22 cellular contexts compared by ENCODE assay signal in the genomic region with DNA sequence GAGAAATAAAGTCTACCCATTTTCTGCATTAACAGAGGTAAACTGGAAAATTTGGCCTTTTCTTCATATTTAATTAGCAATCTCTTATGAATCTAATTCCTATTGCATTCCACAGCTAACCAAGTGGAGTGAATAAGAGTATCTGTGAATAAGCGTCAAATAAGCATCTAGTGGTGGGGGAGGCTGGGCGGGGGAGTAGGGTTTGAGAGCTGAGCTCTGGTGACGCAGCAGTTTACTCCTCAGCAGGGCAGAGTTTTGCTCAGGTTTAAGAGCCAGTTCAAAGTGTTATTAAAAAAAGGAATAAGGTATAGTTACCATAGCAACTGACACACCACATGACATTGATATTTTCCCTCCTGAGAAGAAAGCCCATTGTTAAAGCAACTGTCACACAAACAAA.
DNase-seq lines count a peak whose midpoint lies in the region; ATAC-seq and TF ChIP-seq lines count a peak whose summit lies in the region.
"Had no signal": no experiment of that assay in that cellular context is flagged by ENCODE, and none has a peak within 500 bp of the region (broad histone marks: within the 10 kb centered on the region; RNA-seq: fewer than 3 reads in every experiment).

No MANE protein-coding gene starts in this region.

- no peak overlapping the region for H3K4me3 Mint-ChIP-seq in WTC11
- H3K4me3 Mint-ChIP-seq: CD4-positive, alpha-beta T cell had no signal

- TF ChIP-seq EP300 in esophagus muscularis mucosa (IDR thresholded peaks at IDR 0.05) = no peak

- peak; percentile 39 for ATAC-seq in WTC11
- ATAC-seq in GM19351 (IDR thresholded peaks at IDR 0.05; ENCODE audit: unreplicated experiment) = no peak
- ATAC-seq: A549, HCT116, Panc1 had no signal

- TF ChIP-seq POLR2A in testis (IDR thresholded peaks at IDR 0.05) (no peak), esophagus muscularis mucosa (IDR thresholded peaks at IDR 0.05; ENCODE audit: low read depth) (no peak)

- H3K4me1 Mint-ChIP-seq in WTC11 = peaks cover 7% of the 10 kb centered on the region

- no peaks in the 10 kb centered on the region for H3K4me1 ChIP-seq in testis
- no peaks in the 10 kb centered on the region for H3K4me1 ChIP-seq in esophagus muscularis mucosa
- H3K4me1 ChIP-seq: A549; BLaER1 treated with 17β-estradiol and CSF1 and Interleukin-3, amounts not matched to agents 10 nM and 100 nM had no signal

- H3K27me3 ChIP-seq in testis = no peaks in the 10 kb centered on the region
- H3K27me3 ChIP-seq in esophagus muscularis mucosa = no peaks in the 10 kb centered on the region
- H3K27me3 ChIP-seq: BLaER1 treated with 17β-estradiol and CSF1 and Interleukin-3, amounts not matched to agents 10 nM and 100 nM had no signal

- no peak for DNase-seq in WTC11 (ENCODE audit: low spot score)
- DNase-seq in caudate nucleus (lab: John Stamatoyannopoulos, UW) = peak in 32 of 61 donors; percentile 0 to 69 (median 10)
- peak; percentile 64 for DNase-seq in left kidney (ENCODE audit: low read depth, low spot score)
- DNase-seq in testis = peak; percentile 39
- DNase-seq in NCI-H1105 (lab: John Stamatoyannopoulos, UW) = no peak
- DNase-seq in esophagus muscularis mucosa (ENCODE audit: extremely low spot score) = no peak
- DNase-seq: AML-193; CD4-positive, alpha-beta T cell; DMS53; KBM-7; MV-4-11; NCI-H1105 treated with DMSO at 0.1 percent for 48 hours; NCI-H2029; NCI-H2227 treated with DMSO at 0.1 percent for 48 hours; NCI-H526 treated with DMSO at 0.1 percent for 48 hours; SHP77 had no signal

- H3K27ac ChIP-seq in caudate nucleus (ENCODE audit: low read depth, low read length) (no peak overlapping the region), testis (no peak overlapping the region), esophagus muscularis mucosa (replicated peaks in 1 of 4) (no peak overlapping the region)
- H3K27ac ChIP-seq: A549; BLaER1 treated with 17β-estradiol and CSF1 and Interleukin-3, amounts not matched to agents 10 nM and 100 nM; RWPE1 had no signal

- intact Hi-C loops in testis (cut with DNase I; ENCODE audit: low total_unique reads) = no loop called here
- intact Hi-C loops in esophagus muscularis mucosa (cut with DNase I) = no loop called here

- no peak overlapping the region for H3K27ac Mint-ChIP-seq in WTC11
- H3K27ac Mint-ChIP-seq: CD4-positive, alpha-beta T cell had no signal

- H3K36me3 ChIP-seq in testis (ENCODE audit: low read depth, missing control alignments) (no peaks in the 10 kb centered on the region), esophagus muscularis mucosa (no peaks in the 10 kb centered on the region)
- H3K36me3 ChIP-seq: BLaER1 treated with 17β-estradiol and CSF1 and Interleukin-3, amounts not matched to agents 10 nM and 100 nM had no signal

- H3K36me3 Mint-ChIP-seq in WTC11 = no peaks in the 10 kb centered on the region

- TF ChIP-seq CTCF in WTC11 (IDR thresholded peaks at IDR 0.05) (no peak), testis (IDR thresholded peaks at IDR 0.05) (no peak), esophagus muscularis mucosa (IDR thresholded peaks at IDR 0.05) (no peak)

- no peaks in the 10 kb centered on the region for H3K27me3 Mint-ChIP-seq in WTC11 (ENCODE audit: low read depth)

- H3K9me3 Mint-ChIP-seq in WTC11 = no peaks in the 10 kb centered on the region
- H3K9me3 Mint-ChIP-seq: CD4-positive, alpha-beta T cell had no signal

- H3K9me3 ChIP-seq in testis (no peaks in the 10 kb centered on the region), esophagus muscularis mucosa (no peaks in the 10 kb centered on the region)
- H3K9me3 ChIP-seq: BLaER1 treated with 17β-estradiol and CSF1 and Interleukin-3, amounts not matched to agents 10 nM and 100 nM had no signal

- no peak overlapping the region for H3K4me3 ChIP-seq in testis
- no peak overlapping the region for H3K4me3 ChIP-seq in esophagus muscularis mucosa
- H3K4me3 ChIP-seq: A549; BLaER1 treated with 17β-estradiol and CSF1 and Interleukin-3, amounts not matched to agents 10 nM and 100 nM had no signal

- CTCF ChIA-PET in WTC11 (lab: Charles Lee) = interaction anchor here (1.0 kb wide), 1 partner anchor 328 kb away, joined by 4 read pairs; no protein-coding TSS in a partner anchor

- POLR2A ChIA-PET in WTC11 (lab: Charles Lee) = no interaction called here

- WGBS in testis, 2 donors = 67 to 78% methylated on average over 3 of the region's 3 CpGs
- 86% methylated on average over 3 of the region's 3 CpGs for WGBS in esophagus muscularis mucosa

TF ChIP-seq in WTC11, 78 proteins besides CTCF, POLR2A, EP300 and RAD21:
- TF ChIP-seq ZNF232 (CRISPR knock-in tag; IDR thresholded peaks at IDR 0.05) = no peak
- TF ChIP-seq, protein P1, sequence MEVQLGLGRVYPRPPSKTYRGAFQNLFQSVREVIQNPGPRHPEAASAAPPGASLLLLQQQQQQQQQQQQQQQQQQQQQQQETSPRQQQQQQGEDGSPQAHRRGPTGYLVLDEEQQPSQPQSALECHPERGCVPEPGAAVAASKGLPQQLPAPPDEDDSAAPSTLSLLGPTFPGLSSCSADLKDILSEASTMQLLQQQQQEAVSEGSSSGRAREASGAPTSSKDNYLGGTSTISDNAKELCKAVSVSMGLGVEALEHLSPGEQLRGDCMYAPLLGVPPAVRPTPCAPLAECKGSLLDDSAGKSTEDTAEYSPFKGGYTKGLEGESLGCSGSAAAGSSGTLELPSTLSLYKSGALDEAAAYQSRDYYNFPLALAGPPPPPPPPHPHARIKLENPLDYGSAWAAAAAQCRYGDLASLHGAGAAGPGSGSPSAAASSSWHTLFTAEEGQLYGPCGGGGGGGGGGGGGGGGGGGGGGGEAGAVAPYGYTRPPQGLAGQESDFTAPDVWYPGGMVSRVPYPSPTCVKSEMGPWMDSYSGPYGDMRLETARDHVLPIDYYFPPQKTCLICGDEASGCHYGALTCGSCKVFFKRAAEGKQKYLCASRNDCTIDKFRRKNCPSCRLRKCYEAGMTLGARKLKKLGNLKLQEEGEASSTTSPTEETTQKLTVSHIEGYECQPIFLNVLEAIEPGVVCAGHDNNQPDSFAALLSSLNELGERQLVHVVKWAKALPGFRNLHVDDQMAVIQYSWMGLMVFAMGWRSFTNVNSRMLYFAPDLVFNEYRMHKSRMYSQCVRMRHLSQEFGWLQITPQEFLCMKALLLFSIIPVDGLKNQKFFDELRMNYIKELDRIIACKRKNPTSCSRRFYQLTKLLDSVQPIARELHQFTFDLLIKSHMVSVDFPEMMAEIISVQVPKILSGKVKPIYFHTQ (CRISPR knock-in tag; IDR thresholded peaks at IDR 0.05) = no peak
- TF ChIP-seq TP53 (CRISPR knock-in tag; IDR thresholded peaks at IDR 0.05) = no peak
- no peak for TF ChIP-seq GTF2I (CRISPR knock-in tag; conservative IDR thresholded peaks at IDR 0.05)
TF ChIP-seq in WTC11: peak in this region for 0.

Comparison
In these comparisons a context has a peak if more than half of its experiments do, and no peak if none do; other contexts are left out.
1. DNase-seq: peak in caudate nucleus (32 of 61), left kidney (single experiment) and testis (single experiment); none in WTC11 (single experiment), NCI-H1105 (single experiment) and esophagus muscularis mucosa (single experiment).